Comparison of ENCODE assay signal across 9 cellular contexts in genomic region chr4:124641715-124642380, GRCh38.
A peak's percentile ranks its signal among the peaks of the same experiment; 100 is the strongest.
DNase-seq lines count a peak whose midpoint lies in the region; ATAC-seq, FAIRE-seq and TF ChIP-seq lines count a peak whose summit lies in the region.
"Had no signal": no experiment of that assay in that cellular context is flagged by ENCODE, and none has a peak within 500 bp of the region (broad histone marks: within the 10 kb centered on the region; RNA-seq: fewer than 3 reads in every experiment).

No MANE protein-coding gene starts in this region.

- H3K27ac ChIP-seq in kidney (ENCODE audit: low read depth in 2 of 2, low read length in 2 of 2), result no peak overlapping the region

- intact Hi-C loops in kidney (cut with DNase I), result no loop called here

- H3K4me3 ChIP-seq in kidney (ENCODE audit: low read length in 2 of 2), result no peak overlapping the region

- no peak overlapping the region for H3K9ac ChIP-seq in kidney (ENCODE audit: low read length in 2 of 2)

- peak; percentile 9 for DNase-seq in GM03348 (ENCODE audit: low spot score)
- DNase-seq in iris pigment epithelial cell (ENCODE audit: low read depth), result peak; percentile 97
- DNase-seq in islet precursor cell, result no peak
- no peak for DNase-seq in kidney
- no peak for DNase-seq in SHP77 (lab: John Stamatoyannopoulos, UW)
- DNase-seq: NCI-H2081 had no signal

- ATAC-seq in HG03378 (IDR thresholded peaks at IDR 0.05; ENCODE audit: unreplicated experiment), result peak; percentile 71
- peak; percentile 85 for ATAC-seq in SK-N-SH treated with all-trans-retinoic acid at 6 μM for 48 hours
- ATAC-seq in HG03521 (IDR thresholded peaks at IDR 0.05; ENCODE audit: unreplicated experiment), result no peak

- FAIRE-seq in kidney (lab: Jason Lieb, UNC), result no peak

- no peak for TF ChIP-seq CTCF in kidney (IDR thresholded peaks at IDR 0.05; ENCODE audit: borderline replicate concordance, extremely low read depth, insufficient read depth)

- H3K36me3 ChIP-seq in kidney (ENCODE audit: control insufficient read depth in 1 of 2, insufficient read depth in 2 of 2, low read length in 2 of 2), result no peaks in the 10 kb centered on the region

- H3K4me1 ChIP-seq in kidney (ENCODE audit: control insufficient read depth in 1 of 2, insufficient read depth in 1 of 2, low read depth in 1 of 2, low read length in 2 of 2), result no peaks in the 10 kb centered on the region

- no peaks in the 10 kb centered on the region for H3K9me3 ChIP-seq in kidney (ENCODE audit: control insufficient read depth in 1 of 2, low read length in 2 of 2)

TF ChIP-seq in SK-N-SH treated with all-trans-retinoic acid at 6 μM for 48 hours, 23 proteins besides CTCF, POLR2A, EP300 and RAD21:
- TF ChIP-seq RARB (CRISPR knock-in tag; IDR thresholded peaks at IDR 0.05) (no peak), CSRNP3 (CRISPR knock-in tag; IDR thresholded peaks at IDR 0.05) (no peak), ISL1 (CRISPR knock-in tag; IDR thresholded peaks at IDR 0.05) (peak; percentile 29; the same call in 1 of the 2 replicates), ZC3H10 (CRISPR knock-in tag; IDR thresholded peaks at IDR 0.05) (peak; percentile 25; the same call in 1 of the 2 replicates), TCF4 (CRISPR knock-in tag; IDR thresholded peaks at IDR 0.05; ENCODE audit: borderline replicate concordance) (no peak), ZNF8 (CRISPR knock-in tag; IDR thresholded peaks at IDR 0.05) (no peak)

Comparison
In these comparisons a context has a peak if more than half of its experiments do, and no peak if none do; other contexts are left out.
1. DNase-seq: peak in GM03348 (single experiment) and iris pigment epithelial cell (single experiment); none in islet precursor cell (single experiment), kidney (single experiment) and SHP77 (0 of 2).